ENCODE assay signal across 11 cellular contexts in genomic region chr1:18302788-18303413, GRCh38.
A peak's percentile ranks its signal among the peaks of the same experiment; 100 is the strongest.
DNase-seq lines count a peak whose midpoint lies in the region; ATAC-seq, FAIRE-seq and TF ChIP-seq lines count a peak whose summit lies in the region.
"Had no signal": no experiment of that assay in that cellular context is flagged by ENCODE, and none has a peak within 500 bp of the region (broad histone marks: within the 10 kb centered on the region; RNA-seq: fewer than 3 reads in every experiment).

No MANE protein-coding gene starts in this region.

- TF ChIP-seq POLR2A in HepG2 (IDR thresholded peaks at IDR 0.05; ENCODE audit: insufficient read depth in 1 of 2, low read depth in 2 of 2, low read length in 2 of 2): no peak

- no TSS peak for BruUV-seq in HepG2 (replicated peaks; lab: Mats Ljungman, UMichigan)

- H3K4me2 ChIP-seq in SU-DHL-6 (ENCODE audit: low read depth, low read length, poor library complexity, severe bottlenecking): no peak overlapping the region
- no peak overlapping the region for H3K4me2 ChIP-seq in HepG2 (ENCODE audit: low read depth, low read length)

- in situ Hi-C loops in HepG2 (cut with HindIII; ENCODE audit: extremely low pct_ligation_motif_present, low pct_unique_long_range_greater_than_20kb): no loop called here

- 15% methylated on average over 4 of the region's 7 CpGs for WGBS in HepG2 (ENCODE audit: low lambda C conversion rate)

- no peak for FAIRE-seq in HepG2 (lab: Jason Lieb, UNC)

- no peaks in the 10 kb centered on the region for H4K20me1 ChIP-seq in SU-DHL-6 (ENCODE audit: low read depth, low read length)
- H4K20me1 ChIP-seq in HepG2 (ENCODE audit: insufficient read depth, low read length): no peaks in the 10 kb centered on the region

- H3F3A ChIP-seq in SU-DHL-6 (ENCODE audit: insufficient read depth): no peaks in the 10 kb centered on the region

- TF ChIP-seq EP300 in HepG2 (IDR thresholded peaks at IDR 0.05; ENCODE audit: low read depth in 2 of 2, low read length in 2 of 2) (no peak), HepG2 (CRISPR knock-in tag; IDR thresholded peaks at IDR 0.05; ENCODE audit: borderline replicate concordance) (no peak)

- H3K9me2 ChIP-seq in SU-DHL-6 (replicated peaks; ENCODE audit: insufficient read depth, low read length): no peaks in the 10 kb centered on the region

- H3K4me3 ChIP-seq in BE2C (ENCODE audit: low read depth, low read length) (no peak overlapping the region), SU-DHL-6 (ENCODE audit: insufficient read depth, low read length, poor library complexity, severe bottlenecking) (no peak overlapping the region), HepG2 (replicated peaks in 1 of 3; ENCODE audit: insufficient read depth in 1 of 3, low read depth in 2 of 3, low read length in 3 of 3) (no peak overlapping the region)
- H3K4me3 ChIP-seq: gastroesophageal sphincter had no signal

- DNase-seq in BE2C (peak; percentile 53), HepG2 (ENCODE audit: low spot score) (no peak), DMS53 (lab: John Stamatoyannopoulos, UW) (no peak)
- DNase-seq: activated naive CD8-positive, alpha-beta T cell treated with anti-CD3 and anti-CD28 coated beads, Interleukin-2, amount 10 ng/mL, durations not matched to agents 7 days and 5 days; KG1; natural killer cell had no signal

- intact Hi-C loops in HepG2 (cut with micrococcal nuclease; ENCODE audit: unreplicated experiment): no loop called here

- H2AFZ ChIP-seq in SU-DHL-6 (ENCODE audit: low read depth, low read length, severe bottlenecking) (no peak overlapping the region), HepG2 (ENCODE audit: low read length) (no peak overlapping the region)

- no peaks in the 10 kb centered on the region for H3K9me3 ChIP-seq in BE2C
- no peaks in the 10 kb centered on the region for H3K9me3 ChIP-seq in SU-DHL-6 (ENCODE audit: insufficient read depth, low read length)
- no peaks in the 10 kb centered on the region for H3K9me3 ChIP-seq in HepG2 (ENCODE audit: low read length)
- H3K9me3 ChIP-seq: gastroesophageal sphincter had no signal

- ATAC-seq in HepG2: no peak
- ATAC-seq in GM18861 (IDR thresholded peaks at IDR 0.05; ENCODE audit: unreplicated experiment): no peak
- ATAC-seq in HG03342 (IDR thresholded peaks at IDR 0.05; ENCODE audit: unreplicated experiment): no peak
- ATAC-seq: gastroesophageal sphincter, natural killer cell had no signal

- CTCF ChIA-PET in HepG2 (lab: Yijun Ruan, JAX; ENCODE audit: low intra/inter-chr PET ratio, low total read pairs): no interaction called here

- H3K36me3 ChIP-seq in BE2C (no peaks in the 10 kb centered on the region), SU-DHL-6 (ENCODE audit: low read length) (no peaks in the 10 kb centered on the region), HepG2 (replicated peaks in 1 of 2; ENCODE audit: control insufficient read depth in 1 of 2, insufficient read depth in 2 of 2, low read length in 2 of 2) (no peaks in the 10 kb centered on the region)
- H3K36me3 ChIP-seq: gastroesophageal sphincter had no signal

- peak; percentile 75 for TF ChIP-seq CTCF in BE2C (IDR thresholded peaks at IDR 0.05; ENCODE audit: low read depth, low read length)
- TF ChIP-seq CTCF in GM12873 (IDR thresholded peaks at IDR 0.05; ENCODE audit: insufficient read depth, low read depth, low read length, missing control alignments): peak; percentile 80
- peak; percentile 59 for TF ChIP-seq CTCF in SU-DHL-6 (IDR thresholded peaks at IDR 0.05; ENCODE audit: insufficient read depth, low read length, poor library complexity, severe bottlenecking)
- peak; percentile 67 for TF ChIP-seq CTCF in HepG2 (CRISPR knock-in tag; IDR thresholded peaks at IDR 0.05)

- H3K27me3 ChIP-seq in BE2C: no peaks in the 10 kb centered on the region
- no peaks in the 10 kb centered on the region for H3K27me3 ChIP-seq in SU-DHL-6 (ENCODE audit: low read length)
- H3K27me3 ChIP-seq in HepG2 (ENCODE audit: control insufficient read depth in 1 of 2, insufficient read depth in 2 of 2, low read length in 2 of 2): 0 out of 5 replicates have a peak, but pooled peaks cover 0 to 2% of the 10 kb centered on the region in 2 experiments

- H3K4me1 ChIP-seq in BE2C (no peaks in the 10 kb centered on the region), HepG2 (ENCODE audit: insufficient read depth, low read length) (no peaks in the 10 kb centered on the region)
- H3K4me1 ChIP-seq: gastroesophageal sphincter had no signal

- H3K79me2 ChIP-seq in SU-DHL-6 (ENCODE audit: insufficient read depth, low read length) (no peaks in the 10 kb centered on the region), HepG2 (ENCODE audit: insufficient read depth, low read length) (no peaks in the 10 kb centered on the region)

- POLR2A ChIA-PET in HepG2 (lab: Yijun Ruan, JAX): no interaction called here

- TF ChIP-seq RAD21 in HepG2 (CRISPR knock-in tag; IDR thresholded peaks at IDR 0.05): no peak

- H3K27ac ChIP-seq in SU-DHL-6 (ENCODE audit: low read depth, low read length): no peak overlapping the region
- no peak overlapping the region for H3K27ac ChIP-seq in HepG2 (ENCODE audit: extremely low read length, insufficient read depth, low read length)
- H3K27ac ChIP-seq: gastroesophageal sphincter had no signal

- H3K9ac ChIP-seq in SU-DHL-6 (ENCODE audit: low read length): no peak overlapping the region
- no peak overlapping the region for H3K9ac ChIP-seq in HepG2 (ENCODE audit: insufficient read depth, low read depth, low read length)

TF ChIP-seq in HepG2, 621 proteins besides CTCF, POLR2A, EP300 and RAD21:
- no peak for TF ChIP-seq ATAD3A (CRISPR knock-in tag; IDR thresholded peaks at IDR 0.05)
- TF ChIP-seq, protein P1, sequence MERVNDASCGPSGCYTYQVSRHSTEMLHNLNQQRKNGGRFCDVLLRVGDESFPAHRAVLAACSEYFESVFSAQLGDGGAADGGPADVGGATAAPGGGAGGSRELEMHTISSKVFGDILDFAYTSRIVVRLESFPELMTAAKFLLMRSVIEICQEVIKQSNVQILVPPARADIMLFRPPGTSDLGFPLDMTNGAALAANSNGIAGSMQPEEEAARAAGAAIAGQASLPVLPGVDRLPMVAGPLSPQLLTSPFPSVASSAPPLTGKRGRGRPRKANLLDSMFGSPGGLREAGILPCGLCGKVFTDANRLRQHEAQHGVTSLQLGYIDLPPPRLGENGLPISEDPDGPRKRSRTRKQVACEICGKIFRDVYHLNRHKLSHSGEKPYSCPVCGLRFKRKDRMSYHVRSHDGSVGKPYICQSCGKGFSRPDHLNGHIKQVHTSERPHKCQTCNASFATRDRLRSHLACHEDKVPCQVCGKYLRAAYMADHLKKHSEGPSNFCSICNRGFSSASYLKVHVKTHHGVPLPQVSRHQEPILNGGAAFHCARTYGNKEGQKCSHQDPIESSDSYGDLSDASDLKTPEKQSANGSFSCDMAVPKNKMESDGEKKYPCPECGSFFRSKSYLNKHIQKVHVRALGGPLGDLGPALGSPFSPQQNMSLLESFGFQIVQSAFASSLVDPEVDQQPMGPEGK (CRISPR knock-in tag; IDR thresholded peaks at IDR 0.05): peak; percentile 66
- no peak for TF ChIP-seq ZNF558 (CRISPR knock-in tag; IDR thresholded peaks at IDR 0.05; ENCODE audit: borderline replicate concordance)
- peak; percentile 41 for TF ChIP-seq STAG1 (CRISPR knock-in tag; IDR thresholded peaks at IDR 0.05)
- no peak for TF ChIP-seq ZNF317 (CRISPR knock-in tag; IDR thresholded peaks at IDR 0.05)
- TF ChIP-seq SMC3 (IDR thresholded peaks at IDR 0.05; ENCODE audit: low read length): peak; percentile 30; the same call in 1 of the 2 replicates
- TF ChIP-seq CENPX (CRISPR knock-in tag; IDR thresholded peaks at IDR 0.05): no peak
